ENCODE assay signal across 16 cellular contexts in the genomic region with DNA sequence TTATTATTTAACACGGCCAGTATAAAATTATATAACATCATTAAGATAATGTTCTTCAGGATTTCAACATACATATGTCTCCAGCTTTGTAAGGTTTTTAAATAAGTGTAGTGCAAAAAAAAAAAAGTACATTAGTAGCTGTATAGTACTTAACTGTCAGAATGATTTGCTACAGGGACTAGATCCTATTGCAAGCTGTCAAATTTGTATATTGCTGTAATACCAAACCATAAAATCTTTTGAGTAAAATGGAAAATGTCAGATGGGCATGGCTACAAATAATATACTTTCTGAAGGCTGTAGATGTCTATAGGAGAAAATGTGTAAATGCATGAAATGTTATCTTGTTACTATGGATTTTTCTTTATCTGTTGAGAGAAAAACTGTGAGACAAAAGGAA.
DNase-seq lines count a peak whose midpoint lies in the region; FAIRE-seq and TF ChIP-seq lines count a peak whose summit lies in the region.
"Had no signal": no experiment of that assay in that cellular context is flagged by ENCODE, and none has a peak within 500 bp of the region (broad histone marks: within the 10 kb centered on the region; RNA-seq: fewer than 3 reads in every experiment).

No MANE protein-coding gene starts in this region.

- no peaks in the 10 kb centered on the region for H3K79me2 ChIP-seq in neural cell (replicated peaks; ENCODE audit: insufficient read depth, low read length)

- peak overlapping the region; percentile 13 for H3K4me3 ChIP-seq in neural cell (ENCODE audit: low read length)
- H3K4me3 ChIP-seq: HAP-1 had no signal

- H3K36me3 ChIP-seq in neural cell (ENCODE audit: insufficient read depth, low read length): no peaks in the 10 kb centered on the region
- H3K36me3 ChIP-seq: HAP-1 had no signal

- FAIRE-seq in colon (lab: Jason Lieb, UNC): peak; percentile 49
- FAIRE-seq: H54 had no signal

- peak overlapping the region; percentile 40 for H3K9ac ChIP-seq in neural cell (ENCODE audit: low read length)

- H2AFZ ChIP-seq in neural cell (ENCODE audit: low read depth, low read length): no peak overlapping the region

- no peaks in the 10 kb centered on the region for H3K27me3 ChIP-seq in neural cell (ENCODE audit: insufficient read depth, low read depth, low read length)

- H3K4me2 ChIP-seq in neural cell (ENCODE audit: low read length): no peak overlapping the region

- peak overlapping the region; percentile 76 for H3K27ac ChIP-seq in neural cell (ENCODE audit: low read length)

- H4K20me1 ChIP-seq in neural cell (ENCODE audit: insufficient read depth): no peaks in the 10 kb centered on the region

- peaks cover 3% of the 10 kb centered on the region for H3F3A ChIP-seq in neural cell (ENCODE audit: insufficient read depth, low read length, poor library complexity, severe bottlenecking)

- DNase-seq in NCI-H69 (lab: John Stamatoyannopoulos, UW): peak; percentile 11
- DNase-seq in OCI-M1 (lab: John Stamatoyannopoulos, UW): peak; percentile 93
- no peak for DNase-seq in HT-29 (ENCODE audit: low spot score)
- no peak for DNase-seq in activated effector memory CD4-positive, alpha-beta T cell treated with anti-CD3 and anti-CD28 coated beads, Interleukin-2, amount 50 U/mL, for 16 hours
- DNase-seq: C1 segment of cervical spinal cord; Calu3; CD4-positive, alpha-beta memory T cell; COR-L47; DMS53; GF-D8; GOT3; HFFc6 had no signal

- H3K9me2 ChIP-seq in neural cell (ENCODE audit: insufficient read depth, low read length): no peaks in the 10 kb centered on the region

- TF ChIP-seq EP300 in neural cell (conservative IDR thresholded peaks at IDR 0.05; ENCODE audit: poor library complexity, severe bottlenecking): peak; percentile 88

- TF ChIP-seq RAD21 in neural cell (conservative IDR thresholded peaks at IDR 0.05): no peak

- H3K9me3 ChIP-seq in neural cell (ENCODE audit: low read length): no peaks in the 10 kb centered on the region
- H3K9me3 ChIP-seq: HAP-1 had no signal

- no peak for TF ChIP-seq CTCF in neural cell (IDR thresholded peaks at IDR 0.05; ENCODE audit: poor library complexity, severe bottlenecking)

TF ChIP-seq in neural cell, 6 proteins besides CTCF, POLR2A, EP300 and RAD21:
- TF ChIP-seq EZH2 (IDR thresholded peaks at IDR 0.05; ENCODE audit: borderline replicate concordance, insufficient read depth, low read length, poor library complexity, severe bottlenecking) (no peak), MXI1 (conservative IDR thresholded peaks at IDR 0.05; ENCODE audit: poor library complexity, severe bottlenecking) (no peak), SMC3 (conservative IDR thresholded peaks at IDR 0.05; ENCODE audit: poor library complexity) (no peak), POLR2AphosphoS5 (IDR thresholded peaks at IDR 0.05) (peak; percentile 52)

Comparison
In these comparisons a context has a peak if more than half of its experiments do, and no peak if none do; other contexts are left out.
1. DNase-seq: peak in NCI-H69 (single experiment) and OCI-M1 (single experiment); none in HT-29 (single experiment) and activated effector memory CD4-positive, alpha-beta T cell treated with anti-CD3 and anti-CD28 coated beads, Interleukin-2, amount 50 U/mL, for 16 hours (single experiment).